ENCODE assay signal across 8 cellular contexts in the genomic region with DNA sequence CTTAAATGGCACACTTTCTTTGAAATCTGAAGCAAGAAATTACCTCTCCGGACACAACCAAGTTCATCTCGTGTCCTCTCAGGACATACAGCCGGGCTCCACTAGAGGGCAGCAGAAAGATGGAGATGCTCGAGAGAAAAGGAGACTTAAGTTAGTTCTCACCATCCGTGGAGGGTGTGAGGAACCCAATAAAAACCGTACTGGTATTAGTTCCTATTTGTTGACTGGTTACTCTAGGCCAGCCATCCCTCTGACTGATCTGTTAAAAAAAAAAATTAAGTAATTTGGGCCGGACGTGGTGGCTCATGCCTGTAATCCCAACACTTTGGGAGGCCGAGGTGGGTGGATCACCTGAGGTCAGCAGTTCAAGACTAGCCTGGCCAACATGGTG. TPM values are rescaled to one million over a fixed set of nuclear protein-coding genes. Genes with fewer than 3 reads are reported as not detected.
DNase-seq lines count a peak whose midpoint lies in the region; ATAC-seq, FAIRE-seq and TF ChIP-seq lines count a peak whose summit lies in the region.

No MANE protein-coding gene starts in this region.

- H3K4me2 ChIP-seq in A549, result peak overlapping the region; percentile 87

- CTCF ChIA-PET in A549 (lab: Yijun Ruan, JAX), result interaction anchor here (0.7 to 23.0 kb wide), 24 partner anchors 10 to 408 kb away, joined by 3 to 681 read pairs (median 4); a partner anchor contains a TSS

- FAIRE-seq in A549 (lab: Jason Lieb, UNC), result no peak

- POLR2A ChIA-PET in A549 (lab: Yijun Ruan, JAX), result no interaction called here

- 2% methylated on average over 8 of the region's 9 CpGs for WGBS in A549 (ENCODE audit: missing lambda C conversion rate)
- 17% methylated on average over 9 of the region's 9 CpGs for WGBS in right cardiac atrium

- H3K27ac ChIP-seq in A549, result no peak overlapping the region
- no peak overlapping the region for H3K27ac ChIP-seq in right cardiac atrium (ENCODE audit: low read length)

- H3K4me3 ChIP-seq in A549 (no peak overlapping the region), right cardiac atrium (ENCODE audit: low read length) (no peak overlapping the region)

- ATAC-seq in A549, result peak; percentile 52 to 65; a peak in 5 of 6 replicates
- peak in 1 of 2 donors; percentile 60 for ATAC-seq in right cardiac atrium
- peak; percentile 70 for ATAC-seq in sciatic nerve
- ATAC-seq in HG03342 (IDR thresholded peaks at IDR 0.05; ENCODE audit: unreplicated experiment), result no peak

- H3K9me3 ChIP-seq in A549, result no peaks in the 10 kb centered on the region
- H3K9me3 ChIP-seq in right cardiac atrium (ENCODE audit: control insufficient read depth, low read length), result no peaks in the 10 kb centered on the region

- H3K27me3 ChIP-seq in right cardiac atrium (ENCODE audit: control insufficient read depth, insufficient read depth), result no peaks in the 10 kb centered on the region

- peak; percentile 45 to 57; a peak in 4 of 5 replicates for TF ChIP-seq RAD21 in A549 (conservative IDR thresholded peaks at IDR 0.05 in 1 of 2, IDR thresholded peaks at IDR 0.05 in 1 of 2)

- intact Hi-C loops in right cardiac atrium (cut with DNase I) (loop anchor here (5.0 to 10.0 kb wide), 7 partner anchors 112 to 400 kb away; no protein-coding TSS in a partner anchor), sciatic nerve (cut with DNase I) (no loop called here)

- DNase-seq in A549 (ENCODE audit: low read depth in 1 of 2, low spot score in 1 of 2) (peak; percentile 73 to 77), GM19238 (ENCODE audit: insufficient read length, low spot score) (peak; percentile 71), NCI-H1930 (lab: John Stamatoyannopoulos, UW) (peak; percentile 33 to 63), T-helper 22 cell (ENCODE audit: low read depth) (peak; percentile 51), amygdala (lab: John Stamatoyannopoulos, UW) (peak in 44 of 56 donors; percentile 12 to 86 (median 46)), right cardiac atrium (peak; percentile 81 to 94 (median 86)), sciatic nerve (ENCODE audit: low spot score) (peak; percentile 92)

- no peak for TF ChIP-seq EP300 in A549 (IDR thresholded peaks at IDR 0.05)

- H3K4me1 ChIP-seq in A549 (peaks cover 7% of the 10 kb centered on the region), right cardiac atrium (ENCODE audit: control insufficient read depth, insufficient read depth, low read length) (no peaks in the 10 kb centered on the region)

- peak; percentile 61 for TF ChIP-seq CTCF in A549 (IDR thresholded peaks at IDR 0.05)

- no peak for TF ChIP-seq POLR2A in A549 (IDR thresholded peaks at IDR 0.05; ENCODE audit: low read length)

TF ChIP-seq in A549, 52 proteins besides CTCF, POLR2A, EP300 and RAD21:
- TF ChIP-seq SMC3 (IDR thresholded peaks at IDR 0.05), result 0 out of 3 replicates have a peak, but pooled peaks have one; percentile 22
- TF ChIP-seq CBX8 (IDR thresholded peaks at IDR 0.05), result no peak
- no peak for TF ChIP-seq ESRRA (IDR thresholded peaks at IDR 0.05; ENCODE audit: borderline replicate concordance, low read length)
- TF ChIP-seq, protein P1, sequence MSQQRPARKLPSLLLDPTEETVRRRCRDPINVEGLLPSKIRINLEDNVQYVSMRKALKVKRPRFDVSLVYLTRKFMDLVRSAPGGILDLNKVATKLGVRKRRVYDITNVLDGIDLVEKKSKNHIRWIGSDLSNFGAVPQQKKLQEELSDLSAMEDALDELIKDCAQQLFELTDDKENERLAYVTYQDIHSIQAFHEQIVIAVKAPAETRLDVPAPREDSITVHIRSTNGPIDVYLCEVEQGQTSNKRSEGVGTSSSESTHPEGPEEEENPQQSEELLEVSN (IDR thresholded peaks at IDR 0.05; ENCODE audit: borderline replicate concordance, low read depth), result no peak
- TF ChIP-seq CHD2 (IDR thresholded peaks at IDR 0.05; ENCODE audit: low read length, partially characterized antibody), result no peak
- no peak for TF ChIP-seq HOXA7 (CRISPR knock-in tag; IDR thresholded peaks at IDR 0.05)
- no peak for TF ChIP-seq FOSL2 (IDR thresholded peaks at IDR 0.05)
- no peak for TF ChIP-seq FOSL2 (CRISPR knock-in tag; IDR thresholded peaks at IDR 0.05)
- TF ChIP-seq NPAS2 (CRISPR knock-in tag; IDR thresholded peaks at IDR 0.05; ENCODE audit: borderline replicate concordance), result no peak
- no peak for TF ChIP-seq CHD4 (IDR thresholded peaks at IDR 0.05; ENCODE audit: borderline replicate concordance)
- no peak for TF ChIP-seq EHF (CRISPR knock-in tag; IDR thresholded peaks at IDR 0.05)
- TF ChIP-seq MAFK (IDR thresholded peaks at IDR 0.05; ENCODE audit: partially characterized antibody), result no peak
- no peak for TF ChIP-seq ZNF302 (CRISPR knock-in tag; IDR thresholded peaks at IDR 0.05)
- no peak for TF ChIP-seq KDM5A (IDR thresholded peaks at IDR 0.05)
- TF ChIP-seq TFCP2L1 (CRISPR knock-in tag; IDR thresholded peaks at IDR 0.05), result no peak
- TF ChIP-seq, protein P2, sequence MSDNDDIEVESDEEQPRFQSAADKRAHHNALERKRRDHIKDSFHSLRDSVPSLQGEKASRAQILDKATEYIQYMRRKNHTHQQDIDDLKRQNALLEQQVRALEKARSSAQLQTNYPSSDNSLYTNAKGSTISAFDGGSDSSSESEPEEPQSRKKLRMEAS (IDR thresholded peaks at IDR 0.05), result 0 out of 2 replicates have a peak, but pooled peaks have one; percentile 22
- no peak for TF ChIP-seq BHLHE40 (IDR thresholded peaks at IDR 0.05; ENCODE audit: low read depth, low read length)

RNA-seq across cellular contexts. Expression of a gene that starts 7.9 kb away (rescaled TPM):
- polyA plus RNA-seq in A549 (2011; rRNA removed), result not detected in 2 replicates
- not detected in 2 replicates for polyA plus RNA-seq in A549 (2012; cell fraction: cytosol; rRNA removed)
- not detected in 2 replicates for polyA plus RNA-seq in A549 (2012; cell fraction: nucleus; rRNA removed)
- polyA plus RNA-seq in A549 (2017; fragmentation: RNase III; extraction: RNeasy Plus Mini Kit Qiagen cat#74134 plus additional on column Dnase treatment), result 0.06 TPM in 1 of 3 replicates, not detected in the others
- not detected in 2 replicates for polyA minus RNA-seq in A549 (2011; rRNA and poly(A)+ RNA removed)
- total RNA-seq in right cardiac atrium, result 1 to 10 TPM; 1.1 to 1.7 (median 1.3) TPM
- polyA plus RNA-seq in right cardiac atrium, result 0.66 TPM
- total RNA-seq in sciatic nerve, result 4.3 TPM

RNA-seq across cellular contexts. Expression of a gene that starts 58.5 kb away (rescaled TPM):
- polyA plus RNA-seq in A549 (2011; rRNA removed) (0.44 and 0.63 TPM in 2 replicates), A549 (2017; fragmentation: RNase III; extraction: RNeasy Plus Mini Kit Qiagen cat#74134 plus additional on column Dnase treatment) (1.2 to 1.7 TPM (median 1.7 TPM) in 3 replicates), right cardiac atrium (1.8 TPM)
- polyA plus RNA-seq in A549 (2012; cell fraction: cytosol; rRNA removed), result 0.48 and 1.1 TPM in 2 replicates
- polyA plus RNA-seq in A549 (2012; cell fraction: nucleus; rRNA removed), result 3.1 and 4.8 TPM in 2 replicates
- 0.66 and 1.4 TPM in 2 replicates for polyA minus RNA-seq in A549 (2011; rRNA and poly(A)+ RNA removed)
- total RNA-seq in right cardiac atrium (1 to 10 TPM; 1.7 to 3.3 (median 2.2) TPM), sciatic nerve (30.9 TPM)
